In the genomic region with DNA sequence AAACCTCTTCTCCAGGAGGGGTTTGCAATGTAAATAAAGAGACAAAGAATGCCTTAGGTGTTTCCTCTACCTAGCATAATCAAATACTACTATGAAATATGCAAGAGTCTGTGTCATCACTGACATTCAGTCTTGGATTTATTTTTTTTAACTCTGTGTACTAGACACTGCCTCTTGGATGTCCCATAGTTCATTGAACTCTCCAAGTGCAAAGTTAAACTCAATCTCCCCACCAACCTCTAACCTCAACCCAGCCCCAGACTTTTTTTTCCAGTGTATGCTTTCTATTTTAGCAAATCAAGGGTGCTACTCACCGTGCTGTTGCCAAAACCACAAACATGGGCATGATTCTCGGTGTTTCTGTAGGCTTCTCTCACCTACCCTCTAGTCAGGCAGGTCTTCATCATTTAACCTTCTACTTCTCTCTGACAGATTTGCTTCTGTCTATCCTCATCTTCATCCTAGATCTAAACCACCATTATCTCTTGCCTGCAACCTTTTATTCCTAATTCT, we compare ENCODE assay signal across 23 cellular contexts.
"Had no signal": no experiment of that assay in that cellular context is flagged by ENCODE, and none has a peak within 500 bp of the region (broad histone marks: within the 10 kb centered on the region; RNA-seq: fewer than 3 reads in every experiment).

No MANE protein-coding gene starts in this region.

- H3K27me3 Mint-ChIP-seq: stimulated activated naive CD8-positive, alpha-beta T cell treated with anti-CD3 and anti-CD28 coated beads, Interleukin-15, Interleukin-2, amounts not matched to agents 100 ng/mL and 50 ng/mL, for 24 hours had no signal

- H3K27ac ChIP-seq: epithelial cell of prostate, esophagus muscularis mucosa, gastrocnemius medialis, left ventricle myocardium inferior, psoas muscle, right lobe of liver, tibial artery, upper lobe of left lung, uterus had no signal

- H3K36me3 ChIP-seq: esophagus muscularis mucosa, gastrocnemius medialis, left ventricle myocardium inferior, right lobe of liver, tibial artery, upper lobe of left lung, uterus had no signal

- H3K27ac Mint-ChIP-seq: nephron progenitor cell; stimulated activated memory B cell treated with anti-CD40 and anti-IgM and Interleukin-4, amounts not matched to agents 10 μg/mL and 1 μg/mL and 100 μg/mL, for 72 hours; stimulated activated naive CD8-positive, alpha-beta T cell treated with anti-CD3 and anti-CD28 coated beads, Interleukin-15, Interleukin-2, amounts not matched to agents 100 ng/mL and 50 ng/mL, for 24 hours had no signal

- H3K9me3 ChIP-seq: esophagus muscularis mucosa, gastrocnemius medialis, left ventricle myocardium inferior, psoas muscle, right lobe of liver, tibial artery, upper lobe of left lung, uterus had no signal

- H3K27me3 ChIP-seq: dorsolateral prefrontal cortex, esophagus muscularis mucosa, gastrocnemius medialis, right lobe of liver, tibial artery, upper lobe of left lung, uterus had no signal

- H3K4me1 ChIP-seq: esophagus muscularis mucosa, gastrocnemius medialis, psoas muscle, right lobe of liver, tibial artery, upper lobe of left lung, uterus had no signal

- DNase-seq: cortex of kidney; dorsolateral prefrontal cortex; effector CD8-positive, alpha-beta T cell; gastrocnemius medialis; kidney; left cardiac atrium; left ventricle myocardium inferior; mesenchymal stem cell; midbrain; nephron progenitor cell; psoas muscle; retina; right lobe of liver; stimulated activated CD4-positive, alpha-beta T cell treated with anti-CD3 and anti-CD28 coated beads, Interleukin-4, amount 100 ng/mL, for 1 hour; stimulated activated CD8-positive, alpha-beta memory T cell treated with anti-CD3 and anti-CD28 coated beads, Interleukin-4, amount 100 ng/mL, for 48 hours; tibial artery; upper lobe of left lung; uterus had no signal

- H3K4me3 ChIP-seq: dorsolateral prefrontal cortex, esophagus muscularis mucosa, gastrocnemius medialis, left ventricle myocardium inferior, lung, psoas muscle, right lobe of liver, tibial artery, upper lobe of left lung, uterus had no signal

- H3K9me3 Mint-ChIP-seq: nephron progenitor cell; stimulated activated memory B cell treated with anti-CD40 and anti-IgM and Interleukin-4, amounts not matched to agents 10 μg/mL and 1 μg/mL and 100 μg/mL, for 72 hours; stimulated activated naive CD8-positive, alpha-beta T cell treated with anti-CD3 and anti-CD28 coated beads, Interleukin-15, Interleukin-2, amounts not matched to agents 100 ng/mL and 50 ng/mL, for 24 hours had no signal

- H3K4me1 Mint-ChIP-seq: nephron progenitor cell; stimulated activated memory B cell treated with anti-CD40 and anti-IgM and Interleukin-4, amounts not matched to agents 10 μg/mL and 1 μg/mL and 100 μg/mL, for 72 hours had no signal

- ATAC-seq: gastrocnemius medialis; left cardiac atrium; psoas muscle; stimulated activated memory B cell treated with anti-CD40 and anti-IgM and Interleukin-4, amounts not matched to agents 10 μg/mL and 1 μg/mL and 100 μg/mL, for 72 hours had no signal

- H3K4me3 Mint-ChIP-seq: nephron progenitor cell; stimulated activated memory B cell treated with anti-CD40 and anti-IgM and Interleukin-4, amounts not matched to agents 10 μg/mL and 1 μg/mL and 100 μg/mL, for 72 hours; stimulated activated naive CD8-positive, alpha-beta T cell treated with anti-CD3 and anti-CD28 coated beads, Interleukin-15, Interleukin-2, amounts not matched to agents 100 ng/mL and 50 ng/mL, for 24 hours had no signal

- H3K36me3 Mint-ChIP-seq: stimulated activated memory B cell treated with anti-CD40 and anti-IgM and Interleukin-4, amounts not matched to agents 10 μg/mL and 1 μg/mL and 100 μg/mL, for 72 hours had no signal
